27 cellular contexts compared by ENCODE assay signal in the genomic region with DNA sequence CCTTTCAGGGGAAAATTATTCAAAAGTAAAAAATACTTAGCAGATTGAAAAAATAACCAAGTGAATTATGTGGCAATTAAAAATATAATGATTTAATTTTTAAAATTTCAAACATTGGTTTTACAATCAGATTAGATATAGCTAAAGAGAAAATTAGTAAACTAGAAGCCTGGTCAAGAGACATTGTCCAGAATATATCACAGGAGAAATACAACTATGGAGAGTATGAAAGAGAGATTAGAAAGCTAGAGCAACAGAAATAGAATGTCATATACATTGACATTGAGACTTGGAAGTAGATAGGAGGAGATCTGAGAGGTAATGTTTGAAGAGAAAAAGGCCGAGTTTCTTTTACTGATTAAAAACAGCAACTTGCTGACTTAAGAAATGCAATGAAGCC.
"Had no signal": no experiment of that assay in that cellular context is flagged by ENCODE, and none has a peak within 500 bp of the region (broad histone marks: within the 10 kb centered on the region; RNA-seq: fewer than 3 reads in every experiment).

No MANE protein-coding gene starts in this region.

- FAIRE-seq: endometrium, endothelial cell of umbilical vein had no signal

- H3K4me3 ChIP-seq: colonic mucosa, coronary artery, dorsolateral prefrontal cortex, esophagus muscularis mucosa, esophagus squamous epithelium, gastrocnemius medialis, gastroesophageal sphincter, heart left ventricle, heart right ventricle, hepatocyte had no signal

- ATAC-seq: effector memory CD8-positive, alpha-beta T cell; esophagus mucosa; foreskin keratinocyte; gastrocnemius medialis; gastroesophageal sphincter; heart left ventricle; heart right ventricle had no signal

- H3K27me3 ChIP-seq: colonic mucosa, dorsolateral prefrontal cortex, esophagus muscularis mucosa, esophagus squamous epithelium, foreskin keratinocyte, gastrocnemius medialis, gastroesophageal sphincter, heart left ventricle, heart right ventricle, hepatocyte had no signal

- H3K79me2 ChIP-seq: hepatocyte had no signal

- H3K4me2 ChIP-seq: hepatocyte had no signal

- H3K36me3 ChIP-seq: colonic mucosa, esophagus muscularis mucosa, esophagus squamous epithelium, gastrocnemius medialis, gastroesophageal sphincter, heart left ventricle, heart right ventricle had no signal

- DNase-seq: colonic mucosa; cortex of kidney; dermis blood vessel endothelial cell; dorsolateral prefrontal cortex; effector CD4-positive, alpha-beta T cell; effector CD8-positive, alpha-beta T cell; effector memory CD4-positive, alpha-beta T cell; effector memory CD8-positive, alpha-beta T cell; endodermal cell; erythroblast; esophagus squamous epithelium; foreskin fibroblast; foreskin keratinocyte; foreskin melanocyte; gastrocnemius medialis; glutamatergic neuron; head of caudate nucleus; heart left ventricle; heart right ventricle had no signal

- H3K9me3 ChIP-seq: colonic mucosa, esophagus squamous epithelium, gastrocnemius medialis had no signal

- H2AFZ ChIP-seq: hepatocyte had no signal

- H3K4me1 ChIP-seq: colonic mucosa, esophagus muscularis mucosa, esophagus squamous epithelium, foreskin keratinocyte, gastrocnemius medialis, gastroesophageal sphincter, heart left ventricle, heart right ventricle had no signal

- H3K27ac ChIP-seq: colonic mucosa, coronary artery, dorsolateral prefrontal cortex, epithelial cell of prostate, esophagus muscularis mucosa, esophagus squamous epithelium, foreskin keratinocyte, gastrocnemius medialis, gastroesophageal sphincter, heart left ventricle, heart right ventricle, hepatocyte had no signal
